In genomic region chr3:40580494-40581091, GRCh38 we compare ENCODE assay signal across 8 cellular contexts. TPM values are rescaled to one million over a fixed set of nuclear protein-coding genes. Genes with fewer than 3 reads are reported as not detected.
DNase-seq lines count a peak whose midpoint lies in the region; ATAC-seq, FAIRE-seq and TF ChIP-seq lines count a peak whose summit lies in the region.

No MANE protein-coding gene starts in this region.

- no peaks in the 10 kb centered on the region for H3K36me3 ChIP-seq in BJ (ENCODE audit: control insufficient read depth, insufficient read depth, low read length)
- H3K36me3 ChIP-seq in Karpas-422 (ENCODE audit: insufficient read depth, low read length), result no peaks in the 10 kb centered on the region
- no peaks in the 10 kb centered on the region for H3K36me3 ChIP-seq in RWPE2 (ENCODE audit: low read depth)
- no peaks in the 10 kb centered on the region for H3K36me3 ChIP-seq in parathyroid adenoma (ENCODE audit: control insufficient read depth, insufficient read depth, low read length)

- DNase-seq in BJ (ENCODE audit: low read depth) (no peak), Karpas-422 (peak; percentile 90), RWPE2 (ENCODE audit: low spot score) (no peak), frontal cortex (ENCODE audit: low spot score in 2 of 2) (peak; percentile 13 to 49), ureter (ENCODE audit: low spot score) (peak; percentile 62)
- DNase-seq in activated T-helper 9 cell treated with anti-CD3 and anti-CD28 coated beads, Interleukin-2, amount 50 U/mL, for 16 hours (ENCODE audit: low read depth), result peak; percentile 27

- H3K27me3 ChIP-seq in BJ (ENCODE audit: control insufficient read depth, insufficient read depth, low read length), result peaks cover 1% of the 10 kb centered on the region; the same call in 1 of the 2 replicates
- H3K27me3 ChIP-seq in Karpas-422 (ENCODE audit: low read length), result no peaks in the 10 kb centered on the region
- H3K27me3 ChIP-seq in RWPE2 (ENCODE audit: insufficient read depth, poor library complexity, severe bottlenecking), result no peaks in the 10 kb centered on the region
- H3K27me3 ChIP-seq in parathyroid adenoma (ENCODE audit: control insufficient read depth, insufficient read depth, low read length), result no peaks in the 10 kb centered on the region

- no peak overlapping the region for H3K4me2 ChIP-seq in Karpas-422 (ENCODE audit: low read depth, low read length, poor library complexity, severe bottlenecking)
- no peak overlapping the region for H3K4me2 ChIP-seq in parathyroid adenoma (ENCODE audit: low read length)

- H3K4me3 ChIP-seq in BJ (ENCODE audit: low read depth, low read length) (no peak overlapping the region), Karpas-422 (ENCODE audit: low read length) (no peak overlapping the region), RWPE2 (ENCODE audit: severe bottlenecking) (no peak overlapping the region), parathyroid adenoma (ENCODE audit: low read depth, low read length) (no peak overlapping the region)

- H2AFZ ChIP-seq in Karpas-422 (ENCODE audit: low read length) (no peak overlapping the region), parathyroid adenoma (no peak overlapping the region)

- H3K79me2 ChIP-seq in Karpas-422 (ENCODE audit: low read length) (no peaks in the 10 kb centered on the region), parathyroid adenoma (no peaks in the 10 kb centered on the region)

- no peak overlapping the region for H3K9ac ChIP-seq in Karpas-422 (ENCODE audit: low read length)
- no peak overlapping the region for H3K9ac ChIP-seq in parathyroid adenoma

- H3K27ac ChIP-seq in Karpas-422 (ENCODE audit: low read length) (no peak overlapping the region), RWPE2 (ENCODE audit: poor library complexity, severe bottlenecking) (no peak overlapping the region), parathyroid adenoma (no peak overlapping the region)

- POLR2A ChIA-PET in BJ (lab: Charles Lee), result no interaction called here

- no peaks in the 10 kb centered on the region for H4K20me1 ChIP-seq in Karpas-422 (ENCODE audit: insufficient read depth, low read depth, low read length)

- CTCF ChIA-PET in BJ (lab: Yijun Ruan, JAX), result interaction anchor here (0.5 to 3.0 kb wide), 30 partner anchors 9 to 1870 kb away, joined by 3 to 35 read pairs (median 3); no protein-coding TSS in a partner anchor

- H3K9me2 ChIP-seq in Karpas-422 (replicated peaks; ENCODE audit: insufficient read depth, low read length), result no peaks in the 10 kb centered on the region

- H3K4me1 ChIP-seq in Karpas-422 (ENCODE audit: low read length) (no peaks in the 10 kb centered on the region), RWPE2 (ENCODE audit: insufficient read depth, poor library complexity, severe bottlenecking) (no peaks in the 10 kb centered on the region), parathyroid adenoma (no peaks in the 10 kb centered on the region)

- no peaks in the 10 kb centered on the region for H3K9me3 ChIP-seq in Karpas-422 (ENCODE audit: low read length)
- no peaks in the 10 kb centered on the region for H3K9me3 ChIP-seq in RWPE2 (ENCODE audit: severe bottlenecking)
- H3K9me3 ChIP-seq in parathyroid adenoma (ENCODE audit: control insufficient read depth, low read length), result no peaks in the 10 kb centered on the region

- no peak for FAIRE-seq in frontal cortex (lab: Jason Lieb, UNC)

- peak; percentile 98 for TF ChIP-seq CTCF in BJ (IDR thresholded peaks at IDR 0.05; ENCODE audit: insufficient read depth, low read depth, low read length)
- TF ChIP-seq CTCF in RWPE2 (IDR thresholded peaks at IDR 0.05; ENCODE audit: poor library complexity, severe bottlenecking), result peak; percentile 89
- TF ChIP-seq CTCF in parathyroid adenoma (IDR thresholded peaks at IDR 0.05), result peak; percentile 90

- ATAC-seq in GM19023 (IDR thresholded peaks at IDR 0.05; ENCODE audit: unreplicated experiment), result peak; percentile 77
- ATAC-seq in RWPE2 (ENCODE audit: low read depth), result peak; percentile 69

RNA-seq across cellular contexts. Expression of gene ZNF621, which starts 55.8 kb away (rescaled TPM):
- polyA plus RNA-seq in BJ (2011; rRNA removed), result 13.2 and 17.3 TPM in 2 replicates
- 12.5 and 13.6 TPM in 2 replicates for polyA minus RNA-seq in BJ (2011; rRNA and poly(A)+ RNA removed)
- 6.2 and 14.7 TPM in 2 replicates for total RNA-seq in Karpas-422 (2014; rRNA removed; shearing (Covaris generic); ENCODE audit: low replicate concordance)
- total RNA-seq in frontal cortex (9.4 TPM), ureter (28.0 TPM)

Comparison
In these comparisons a context has a peak if more than half of its experiments do, and no peak if none do; other contexts are left out.
1. DNase-seq: peak in Karpas-422 (single experiment), activated T-helper 9 cell treated with anti-CD3 and anti-CD28 coated beads, Interleukin-2, amount 50 U/mL, for 16 hours (single experiment), frontal cortex (2 of 2) and ureter (single experiment); none in BJ (single experiment) and RWPE2 (single experiment).
2. Peak in every context shown above with its lines, with median percentiles within 50 percentile points of each other: CTCF ChIP-seq.